In the genomic region with DNA sequence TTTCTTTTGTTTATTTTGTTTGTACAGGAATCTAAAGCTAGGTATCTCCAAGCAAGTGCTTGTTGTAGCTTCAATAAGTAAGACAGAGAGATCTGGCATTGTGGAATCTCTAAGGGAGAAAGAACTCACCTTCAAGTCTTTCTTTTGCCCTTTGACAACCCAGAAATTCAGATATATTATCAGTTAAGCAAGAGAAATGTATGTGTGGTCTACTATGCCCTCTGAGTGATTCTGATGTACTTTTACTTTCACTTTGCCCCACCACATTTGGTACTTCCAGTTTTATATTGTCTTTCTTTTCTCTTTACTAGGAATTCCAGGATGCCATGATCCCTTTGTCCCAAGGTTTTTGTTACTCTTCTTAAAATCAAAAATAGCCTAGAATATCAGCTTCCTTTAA, we compare ENCODE assay signal across 3 cellular contexts.
TF ChIP-seq lines count a peak whose summit lies in the region.

No MANE protein-coding gene starts in this region.

TF ChIP-seq in liver, 16 proteins besides CTCF, POLR2A, EP300 and RAD21 (continued from another document):
- no peak for TF ChIP-seq TAF1 (conservative IDR thresholded peaks at IDR 0.05)
- no peak for TF ChIP-seq HNF4A (conservative IDR thresholded peaks at IDR 0.05)
- no peak for TF ChIP-seq YY1 (IDR thresholded peaks at IDR 0.05)
- no peak for TF ChIP-seq GABPA (IDR thresholded peaks at IDR 0.05 in 1 of 2, conservative IDR thresholded peaks at IDR 0.05 in 1 of 2)
- TF ChIP-seq ATF3 (IDR thresholded peaks at IDR 0.05), result no peak
- no peak for TF ChIP-seq SP1 (IDR thresholded peaks at IDR 0.05)
- TF ChIP-seq HNF4G (IDR thresholded peaks at IDR 0.05), result no peak
- TF ChIP-seq EGR1 (IDR thresholded peaks at IDR 0.05; ENCODE audit: low read depth in 2 of 2), result no peak
- no peak for TF ChIP-seq JUND (IDR thresholded peaks at IDR 0.05)
- TF ChIP-seq NR2F2 (IDR thresholded peaks at IDR 0.05), result no peak
- TF ChIP-seq ZBTB33 (IDR thresholded peaks at IDR 0.05), result no peak
- TF ChIP-seq REST (IDR thresholded peaks at IDR 0.05), result no peak
- no peak for TF ChIP-seq FOXA1 (IDR thresholded peaks at IDR 0.05)
- no peak for TF ChIP-seq FOXA2 (IDR thresholded peaks at IDR 0.05)

TF ChIP-seq in HepG2, 621 proteins besides CTCF, POLR2A, EP300 and RAD21 (continued from another document):
- TF ChIP-seq E2F1 (CRISPR knock-in tag; IDR thresholded peaks at IDR 0.05), result no peak
- TF ChIP-seq, protein P1, sequence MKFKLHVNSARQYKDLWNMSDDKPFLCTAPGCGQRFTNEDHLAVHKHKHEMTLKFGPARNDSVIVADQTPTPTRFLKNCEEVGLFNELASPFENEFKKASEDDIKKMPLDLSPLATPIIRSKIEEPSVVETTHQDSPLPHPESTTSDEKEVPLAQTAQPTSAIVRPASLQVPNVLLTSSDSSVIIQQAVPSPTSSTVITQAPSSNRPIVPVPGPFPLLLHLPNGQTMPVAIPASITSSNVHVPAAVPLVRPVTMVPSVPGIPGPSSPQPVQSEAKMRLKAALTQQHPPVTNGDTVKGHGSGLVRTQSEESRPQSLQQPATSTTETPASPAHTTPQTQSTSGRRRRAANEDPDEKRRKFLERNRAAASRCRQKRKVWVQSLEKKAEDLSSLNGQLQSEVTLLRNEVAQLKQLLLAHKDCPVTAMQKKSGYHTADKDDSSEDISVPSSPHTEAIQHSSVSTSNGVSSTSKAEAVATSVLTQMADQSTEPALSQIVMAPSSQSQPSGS (CRISPR knock-in tag; IDR thresholded peaks at IDR 0.05), result no peak
- TF ChIP-seq ZNF230 (CRISPR knock-in tag; IDR thresholded peaks at IDR 0.05), result no peak
- TF ChIP-seq ZNF136 (CRISPR knock-in tag; IDR thresholded peaks at IDR 0.05; ENCODE audit: low read depth), result no peak
- TF ChIP-seq FOSL2 (CRISPR knock-in tag; IDR thresholded peaks at IDR 0.05), result no peak
- TF ChIP-seq ZBTB33 (CRISPR knock-in tag; IDR thresholded peaks at IDR 0.05), result no peak
- no peak for TF ChIP-seq CC2D1A (CRISPR knock-in tag; IDR thresholded peaks at IDR 0.05)

TF ChIP-seq in GM23338, 12 proteins besides CTCF, POLR2A, EP300 and RAD21:
- TF ChIP-seq, protein P2, sequence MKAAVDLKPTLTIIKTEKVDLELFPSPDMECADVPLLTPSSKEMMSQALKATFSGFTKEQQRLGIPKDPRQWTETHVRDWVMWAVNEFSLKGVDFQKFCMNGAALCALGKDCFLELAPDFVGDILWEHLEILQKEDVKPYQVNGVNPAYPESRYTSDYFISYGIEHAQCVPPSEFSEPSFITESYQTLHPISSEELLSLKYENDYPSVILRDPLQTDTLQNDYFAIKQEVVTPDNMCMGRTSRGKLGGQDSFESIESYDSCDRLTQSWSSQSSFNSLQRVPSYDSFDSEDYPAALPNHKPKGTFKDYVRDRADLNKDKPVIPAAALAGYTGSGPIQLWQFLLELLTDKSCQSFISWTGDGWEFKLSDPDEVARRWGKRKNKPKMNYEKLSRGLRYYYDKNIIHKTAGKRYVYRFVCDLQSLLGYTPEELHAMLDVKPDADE (IDR thresholded peaks at IDR 0.05), result no peak
- no peak for TF ChIP-seq STAT1 (IDR thresholded peaks at IDR 0.05; ENCODE audit: unreplicated experiment)
- TF ChIP-seq NANOG (IDR thresholded peaks at IDR 0.05; ENCODE audit: borderline replicate concordance), result no peak
- no peak for TF ChIP-seq ZNF114 (CRISPR knock-in tag; IDR thresholded peaks at IDR 0.05)
- no peak for TF ChIP-seq JUNB (IDR thresholded peaks at IDR 0.05; ENCODE audit: unreplicated experiment)
- TF ChIP-seq REST (IDR thresholded peaks at IDR 0.05; ENCODE audit: unreplicated experiment), result no peak
